2 cellular contexts compared by ENCODE assay signal in genomic region chr10:29366206-29366605, GRCh38.
DNase-seq lines count a peak whose midpoint lies in the region; ATAC-seq, FAIRE-seq and TF ChIP-seq lines count a peak whose summit lies in the region.
"Not testable (repeated sequence)": the region's sequence is repeated elsewhere in the genome, so short reads cannot be mapped to it uniquely, and the experiment has no call there.

No MANE protein-coding gene starts in this region.

- not testable (repeated sequence) for H3K9ac ChIP-seq in HepG2 (ENCODE audit: insufficient read depth, low read depth, low read length)

- WGBS in HepG2 (ENCODE audit: low lambda C conversion rate), result 92% methylated on average over 11 of the region's 27 CpGs

- H2AFZ ChIP-seq in HepG2 (ENCODE audit: low read length), result not testable (repeated sequence)

- TF ChIP-seq EP300 in HepG2 (IDR thresholded peaks at IDR 0.05; ENCODE audit: low read depth in 2 of 2, low read length in 2 of 2); HepG2 (CRISPR knock-in tag; IDR thresholded peaks at IDR 0.05; ENCODE audit: borderline replicate concordance): not testable (repeated sequence)

- not testable (repeated sequence) for H3K4me2 ChIP-seq in HepG2 (ENCODE audit: low read depth, low read length)

- TF ChIP-seq CTCF in HepG2 (CRISPR knock-in tag; IDR thresholded peaks at IDR 0.05), result not testable (repeated sequence)

- POLR2A ChIA-PET in HepG2 (lab: Yijun Ruan, JAX), result not testable (repeated sequence)

- H3K4me3 ChIP-seq in HepG2 (replicated peaks in 1 of 3; ENCODE audit: insufficient read depth in 1 of 3, low read depth in 2 of 3, low read length in 3 of 3), result not testable (repeated sequence)

- DNase-seq in HepG2 (ENCODE audit: low spot score), result not testable (repeated sequence)
- peak; percentile 82 for DNase-seq in mesenteric fat pad (ENCODE audit: low spot score)

- TF ChIP-seq RAD21 in HepG2 (CRISPR knock-in tag; IDR thresholded peaks at IDR 0.05), result not testable (repeated sequence)

- not testable (repeated sequence) for H3K27me3 ChIP-seq in HepG2 (ENCODE audit: control insufficient read depth in 1 of 2, insufficient read depth in 2 of 2, low read length in 2 of 2)

- not testable (repeated sequence) for H3K9me3 ChIP-seq in HepG2 (ENCODE audit: low read length)

- CTCF ChIA-PET in HepG2 (lab: Yijun Ruan, JAX; ENCODE audit: low intra/inter-chr PET ratio, low total read pairs), result not testable (repeated sequence)

- ATAC-seq in HepG2, result not testable (repeated sequence)

- in situ Hi-C loops in HepG2 (cut with HindIII; ENCODE audit: extremely low pct_ligation_motif_present, low pct_unique_long_range_greater_than_20kb), result not testable (repeated sequence)

- not testable (repeated sequence) for FAIRE-seq in HepG2 (lab: Jason Lieb, UNC)

- TF ChIP-seq POLR2A in HepG2 (IDR thresholded peaks at IDR 0.05; ENCODE audit: insufficient read depth in 1 of 2, low read depth in 2 of 2, low read length in 2 of 2), result not testable (repeated sequence)

- BruUV-seq in HepG2 (replicated peaks; lab: Mats Ljungman, UMichigan), result not testable (repeated sequence)

- H3K27ac ChIP-seq in HepG2 (ENCODE audit: extremely low read length, insufficient read depth, low read length), result not testable (repeated sequence)

- not testable (repeated sequence) for H4K20me1 ChIP-seq in HepG2 (ENCODE audit: insufficient read depth, low read length)

- not testable (repeated sequence) for H3K4me1 ChIP-seq in HepG2 (ENCODE audit: insufficient read depth, low read length)

- intact Hi-C loops in HepG2 (cut with micrococcal nuclease; ENCODE audit: unreplicated experiment), result not testable (repeated sequence)

- H3K36me3 ChIP-seq in HepG2 (replicated peaks in 1 of 2; ENCODE audit: control insufficient read depth in 1 of 2, insufficient read depth in 2 of 2, low read length in 2 of 2), result not testable (repeated sequence)

- not testable (repeated sequence) for H3K79me2 ChIP-seq in HepG2 (ENCODE audit: insufficient read depth, low read length)

TF ChIP-seq in HepG2, 621 proteins besides CTCF, POLR2A, EP300 and RAD21:
- peak; percentile 32 for TF ChIP-seq ZNF687 (CRISPR knock-in tag; IDR thresholded peaks at IDR 0.05)
